ENCODE assay signal across 8 cellular contexts in genomic region chr1:16498047-16498446, GRCh38. TPM values are rescaled to one million over a fixed set of nuclear protein-coding genes. Genes with fewer than 3 reads are reported as not detected.
DNase-seq lines count a peak whose midpoint lies in the region; ATAC-seq and TF ChIP-seq lines count a peak whose summit lies in the region.
"Not testable (repeated sequence)": the region's sequence is repeated elsewhere in the genome, so short reads cannot be mapped to it uniquely, and the experiment has no call there.

No MANE protein-coding gene starts in this region.

- CTCF ChIA-PET in HEK293 (lab: Yijun Ruan, JAX) = interaction anchor here (0.6 to 0.8 kb wide), 2 partner anchors 26 to 416 kb away, joined by 3 to 4 read pairs; no protein-coding TSS in a partner anchor
- CTCF ChIA-PET in activated naive CD4-positive, alpha-beta T cell treated with anti-CD3 and anti-CD28 coated beads, Interleukin-2, amount 10 ng/mL, durations not matched to agents 7 days and 5 days (lab: Charles Lee) = not testable (repeated sequence)

- not testable (repeated sequence) for H2AFZ ChIP-seq in ACC112 (ENCODE audit: low read length, unreplicated experiment)

- peak overlapping the region; percentile 72 for H3K4me3 Mint-ChIP-seq in activated naive CD4-positive, alpha-beta T cell treated with anti-CD3 and anti-CD28 coated beads, Interleukin-2, amount 10 ng/mL, durations not matched to agents 7 days and 5 days
- peak overlapping the region; percentile 72 for H3K4me3 Mint-ChIP-seq in dendritic cell treated with granulocyte-macrophage colony-stimulating factor and Interleukin-4, amounts not matched to agents 40 ng/mL and 50 ng/mL, for 4 days
- peak overlapping the region; percentile 78 for H3K4me3 Mint-ChIP-seq in natural killer cell treated with Interleukin-12 subunit alpha and Interleukin-12 subunit beta and Interleukin-15 and Interleukin-18, amount 100 ng/mL, for 72 hours
- peak overlapping the region; percentile 80 for H3K4me3 Mint-ChIP-seq in stimulated activated effector memory CD8-positive, alpha-beta T cell treated with anti-CD3 and anti-CD28 coated beads, Interleukin-12 subunit alpha, Interleukin-12 subunit beta, amount 100 ng/mL, for 72 hours

- not testable (repeated sequence) for H3K4me1 ChIP-seq in ACC112 (ENCODE audit: control insufficient read depth, insufficient read depth, low read length, unreplicated experiment); HEK293 (ENCODE audit: control insufficient read depth, insufficient read depth, low read length); SJCRH30
- peaks cover 25% of the 10 kb centered on the region for H3K4me1 ChIP-seq in left ventricle myocardium inferior

- not testable (repeated sequence) for H3K9me3 Mint-ChIP-seq in activated naive CD4-positive, alpha-beta T cell treated with anti-CD3 and anti-CD28 coated beads, Interleukin-2, amount 10 ng/mL, durations not matched to agents 7 days and 5 days; dendritic cell treated with granulocyte-macrophage colony-stimulating factor and Interleukin-4, amounts not matched to agents 40 ng/mL and 50 ng/mL, for 4 days; natural killer cell treated with Interleukin-12 subunit alpha and Interleukin-12 subunit beta and Interleukin-15 and Interleukin-18, amount 100 ng/mL, for 72 hours; stimulated activated effector memory CD8-positive, alpha-beta T cell treated with anti-CD3 and anti-CD28 coated beads, Interleukin-12 subunit alpha, Interleukin-12 subunit beta, amount 100 ng/mL, for 72 hours

- POLR2A ChIA-PET in HEK293 (lab: Yijun Ruan, JAX) = not testable (repeated sequence)

- intact Hi-C loops in dendritic cell treated with granulocyte-macrophage colony-stimulating factor and Interleukin-4, amounts not matched to agents 40 ng/mL and 50 ng/mL, for 4 days (cut with micrococcal nuclease) = loop anchor here (5.0 kb wide), 1 partner anchor 56 kb away; the partner anchor contains the start of gene NECAP2
- intact Hi-C loops in left ventricle myocardium inferior (cut with micrococcal nuclease) = not testable (repeated sequence)

- not testable (repeated sequence) for DNase-seq in SJCRH30; activated naive CD4-positive, alpha-beta T cell treated with anti-CD3 and anti-CD28 coated beads, Interleukin-2, amount 10 ng/mL, durations not matched to agents 7 days and 5 days; left ventricle myocardium inferior; natural killer cell treated with Interleukin-12 subunit alpha and Interleukin-12 subunit beta and Interleukin-15 and Interleukin-18, amount 100 ng/mL, for 72 hours (ENCODE audit: low spot score); stimulated activated effector memory CD8-positive, alpha-beta T cell treated with anti-CD3 and anti-CD28 coated beads, Interleukin-12 subunit alpha, Interleukin-12 subunit beta, amount 100 ng/mL, for 72 hours (ENCODE audit: low spot score in 2 of 2)

- H3K27ac Mint-ChIP-seq in activated naive CD4-positive, alpha-beta T cell treated with anti-CD3 and anti-CD28 coated beads, Interleukin-2, amount 10 ng/mL, durations not matched to agents 7 days and 5 days; natural killer cell treated with Interleukin-12 subunit alpha and Interleukin-12 subunit beta and Interleukin-15 and Interleukin-18, amount 100 ng/mL, for 72 hours: not testable (repeated sequence)
- H3K27ac Mint-ChIP-seq in dendritic cell treated with granulocyte-macrophage colony-stimulating factor and Interleukin-4, amounts not matched to agents 40 ng/mL and 50 ng/mL, for 4 days = peak overlapping the region; percentile 79
- H3K27ac Mint-ChIP-seq in stimulated activated effector memory CD8-positive, alpha-beta T cell treated with anti-CD3 and anti-CD28 coated beads, Interleukin-12 subunit alpha, Interleukin-12 subunit beta, amount 100 ng/mL, for 72 hours = peak overlapping the region; percentile 24

- peaks cover 41% of the 10 kb centered on the region for H3K27me3 Mint-ChIP-seq in activated naive CD4-positive, alpha-beta T cell treated with anti-CD3 and anti-CD28 coated beads, Interleukin-2, amount 10 ng/mL, durations not matched to agents 7 days and 5 days
- peaks cover 11% of the 10 kb centered on the region for H3K27me3 Mint-ChIP-seq in dendritic cell treated with granulocyte-macrophage colony-stimulating factor and Interleukin-4, amounts not matched to agents 40 ng/mL and 50 ng/mL, for 4 days
- not testable (repeated sequence) for H3K27me3 Mint-ChIP-seq in natural killer cell treated with Interleukin-12 subunit alpha and Interleukin-12 subunit beta and Interleukin-15 and Interleukin-18, amount 100 ng/mL, for 72 hours

- not testable (repeated sequence) for H3K27me3 ChIP-seq in ACC112 (ENCODE audit: insufficient read depth, low read length); SJCRH30; left ventricle myocardium inferior (ENCODE audit: low read depth)

- not testable (repeated sequence) for ATAC-seq in natural killer cell treated with Interleukin-12 subunit alpha and Interleukin-12 subunit beta and Interleukin-15 and Interleukin-18, amount 100 ng/mL, for 72 hours; stimulated activated effector memory CD8-positive, alpha-beta T cell treated with anti-CD3 and anti-CD28 coated beads, Interleukin-12 subunit alpha, Interleukin-12 subunit beta, amount 100 ng/mL, for 72 hours

- H3K27ac ChIP-seq in ACC112 (ENCODE audit: low read depth, low read length); SJCRH30: not testable (repeated sequence)
- H3K27ac ChIP-seq in HEK293 (ENCODE audit: extremely low read depth, low read depth, low read length) (peak overlapping the region; percentile 73; the same call in 1 of the 2 replicates), left ventricle myocardium inferior (replicated peaks) (peak overlapping the region; percentile 92)

- H3K4me3 ChIP-seq in ACC112 (ENCODE audit: low read depth, low read length) (peak overlapping the region; percentile 82), HEK293 (ENCODE audit: low read depth, low read length) (peak overlapping the region; percentile 48; the same call in 1 of the 2 replicates), SJCRH30 (peak overlapping the region; percentile 77), left ventricle myocardium inferior (peak overlapping the region; percentile 76)

- not testable (repeated sequence) for TF ChIP-seq CTCF in HEK293 (tag by site-specific recombination; IDR thresholded peaks at IDR 0.05); left ventricle myocardium inferior (IDR thresholded peaks at IDR 0.05; ENCODE audit: borderline replicate concordance)

- H3K79me2 ChIP-seq in ACC112 (ENCODE audit: control insufficient read depth, insufficient read depth, low read length, unreplicated experiment) = not testable (repeated sequence)

- H3K4me1 Mint-ChIP-seq in activated naive CD4-positive, alpha-beta T cell treated with anti-CD3 and anti-CD28 coated beads, Interleukin-2, amount 10 ng/mL, durations not matched to agents 7 days and 5 days = peaks cover 28% of the 10 kb centered on the region
- peaks cover 31% of the 10 kb centered on the region for H3K4me1 Mint-ChIP-seq in dendritic cell treated with granulocyte-macrophage colony-stimulating factor and Interleukin-4, amounts not matched to agents 40 ng/mL and 50 ng/mL, for 4 days (ENCODE audit: low read depth)
- peaks cover 15 to 17% of the 10 kb centered on the region in 2 donors for H3K4me1 Mint-ChIP-seq in natural killer cell treated with Interleukin-12 subunit alpha and Interleukin-12 subunit beta and Interleukin-15 and Interleukin-18, amount 100 ng/mL, for 72 hours (ENCODE audit: low read depth in 2 of 2)
- H3K4me1 Mint-ChIP-seq in stimulated activated effector memory CD8-positive, alpha-beta T cell treated with anti-CD3 and anti-CD28 coated beads, Interleukin-12 subunit alpha, Interleukin-12 subunit beta, amount 100 ng/mL, for 72 hours = peaks cover 21% of the 10 kb centered on the region

- H3K36me3 ChIP-seq in ACC112 (ENCODE audit: insufficient read depth, low read length); HEK293 (ENCODE audit: control insufficient read depth in 2 of 2, insufficient read depth in 1 of 2, low read length in 2 of 2); SJCRH30; left ventricle myocardium inferior: not testable (repeated sequence)

- H3K9me3 ChIP-seq in HEK293 (ENCODE audit: control insufficient read depth, insufficient read depth, low read depth, low read length); SJCRH30 (replicated peaks); left ventricle myocardium inferior (replicated peaks): not testable (repeated sequence)

- not testable (repeated sequence) for H3K36me3 Mint-ChIP-seq in activated naive CD4-positive, alpha-beta T cell treated with anti-CD3 and anti-CD28 coated beads, Interleukin-2, amount 10 ng/mL, durations not matched to agents 7 days and 5 days; dendritic cell treated with granulocyte-macrophage colony-stimulating factor and Interleukin-4, amounts not matched to agents 40 ng/mL and 50 ng/mL, for 4 days (ENCODE audit: low read depth); natural killer cell treated with Interleukin-12 subunit alpha and Interleukin-12 subunit beta and Interleukin-15 and Interleukin-18, amount 100 ng/mL, for 72 hours; stimulated activated effector memory CD8-positive, alpha-beta T cell treated with anti-CD3 and anti-CD28 coated beads, Interleukin-12 subunit alpha, Interleukin-12 subunit beta, amount 100 ng/mL, for 72 hours

TF ChIP-seq in HEK293, 187 proteins besides CTCF, POLR2A, EP300 and RAD21:
- peak; percentile 47; the same call in 1 of the 2 replicates for TF ChIP-seq GLIS1 (tag by site-specific recombination; IDR thresholded peaks at IDR 0.05)
TF ChIP-seq in HEK293: peak in this region for 1; not testable (repeated sequence) for 186.

RNA-seq across cellular contexts. Expression of gene RNU1-1, which starts 16.0 kb away (rescaled TPM):
- total RNA-seq in SJCRH30 (2014; rRNA removed; shearing (Covaris generic)) = under 0.01 TPM in 2 replicates
- total RNA-seq in left ventricle myocardium inferior = 6,072 TPM
- 1,000 to 10,000 TPM; 1,591 to 3,879 TPM for total RNA-seq in natural killer cell treated with Interleukin-12 subunit alpha and Interleukin-12 subunit beta and Interleukin-15 and Interleukin-18, amount 100 ng/mL, for 72 hours

RNA-seq across cellular contexts. Expression of gene NECAP2, which starts 57.5 kb away (rescaled TPM):
- total RNA-seq in SJCRH30 (2014; rRNA removed; shearing (Covaris generic)) = 44.0 and 45.7 TPM in 2 replicates
- total RNA-seq in left ventricle myocardium inferior = 14.9 TPM
- total RNA-seq in natural killer cell treated with Interleukin-12 subunit alpha and Interleukin-12 subunit beta and Interleukin-15 and Interleukin-18, amount 100 ng/mL, for 72 hours = 10 to 100 TPM; 72.0 to 95.4 TPM

Comparison
In these comparisons a context has a peak if more than half of its experiments do, and no peak if none do; other contexts are left out.
1. RNA of gene RNU1-1, which starts 16.0 kb away (total RNA-seq): 6,072 TPM in left ventricle myocardium inferior (single experiment) and 1,591 to 3,879 TPM in natural killer cell treated with Interleukin-12 subunit alpha and Interleukin-12 subunit beta and Interleukin-15 and Interleukin-18, amount 100 ng/mL, for 72 hours; under 0.01 TPM in SJCRH30; every median in the first group is over 1,000 times any median in the second.
2. Peak in every context shown above with its lines, with median percentiles within 50 percentile points of each other: H3K4me3 ChIP-seq and H3K4me3 Mint-ChIP-seq.